Comparison of ENCODE assay signal across 9 cellular contexts in genomic region chr13:43054803-43055802, GRCh38. TPM values are rescaled to one million over a fixed set of nuclear protein-coding genes. Genes with fewer than 3 reads are reported as not detected.
DNase-seq lines count a peak whose midpoint lies in the region; ATAC-seq and TF ChIP-seq lines count a peak whose summit lies in the region.
"Had no signal": no experiment of that assay in that cellular context is flagged by ENCODE, and none has a peak within 500 bp of the region (broad histone marks: within the 10 kb centered on the region; RNA-seq: fewer than 3 reads in every experiment).

No MANE protein-coding gene starts in this region.

- peak overlapping the region in 1 of 3 experiments; percentile 6 for H3K4me3 ChIP-seq in mammary epithelial cell (replicated peaks in 1 of 3; ENCODE audit: insufficient read depth in 1 of 3, low read depth in 2 of 3, low read length in 3 of 3)
- peak overlapping the region; percentile 73 to 78 for H3K4me3 ChIP-seq in stomach smooth muscle (ENCODE audit: low read length in 2 of 2)

- no peak overlapping the region for H3K27ac Mint-ChIP-seq in activated CD4-positive, alpha-beta T cell treated with anti-CD3 and anti-CD28 coated beads, Interleukin-2, amount 10 ng/mL, durations not matched to agents 24 days and 14 days
- H3K27ac Mint-ChIP-seq: brain had no signal

- H3K36me3 ChIP-seq in mammary epithelial cell (ENCODE audit: insufficient read depth, low read length) (no peaks in the 10 kb centered on the region), stomach smooth muscle (ENCODE audit: control insufficient read depth in 2 of 2, insufficient read depth in 2 of 2, low read length in 2 of 2) (no peaks in the 10 kb centered on the region)

- no peaks in the 10 kb centered on the region for H3K27me3 Mint-ChIP-seq in activated CD4-positive, alpha-beta T cell treated with anti-CD3 and anti-CD28 coated beads, Interleukin-2, amount 10 ng/mL, durations not matched to agents 24 days and 14 days

- H3K27me3 ChIP-seq in mammary epithelial cell (ENCODE audit: insufficient read depth, low read length) (no peaks in the 10 kb centered on the region), stomach smooth muscle (ENCODE audit: control insufficient read depth in 1 of 2, insufficient read depth in 2 of 2, low read length in 2 of 2) (no peaks in the 10 kb centered on the region)

- dilution Hi-C loops in mammary epithelial cell (cut with HindIII; ENCODE audit: low sequenced_read_pairs) = loop anchor here (5.0 kb wide), 1 partner anchor 58 kb away; no protein-coding TSS in a partner anchor

- CTCF ChIA-PET in mammary epithelial cell (lab: Charles Lee; ENCODE audit: low non-redundant PET) = no interaction called here

- no peaks in the 10 kb centered on the region for H4K20me1 ChIP-seq in mammary epithelial cell (ENCODE audit: insufficient read depth, low read length)

- intact Hi-C loops in activated CD4-positive, alpha-beta T cell treated with anti-CD3 and anti-CD28 coated beads, Interleukin-2, amount 10 ng/mL, durations not matched to agents 24 days and 14 days (cut with micrococcal nuclease) = loop anchor here (1.0 to 2.0 kb wide), 3 partner anchors 10 to 63 kb away; partner anchors contain the start of gene EPSTI1
- intact Hi-C loops in mammary epithelial cell (cut with micrococcal nuclease) = no loop called here

- H3K4me2 ChIP-seq in mammary epithelial cell (ENCODE audit: insufficient read depth, low read depth, low read length) = peak overlapping the region; percentile 53

- no peak overlapping the region for H2AFZ ChIP-seq in mammary epithelial cell (ENCODE audit: low read depth, low read length)

- 77% methylated on average over 11 of the region's 13 CpGs for WGBS in mammary epithelial cell (ENCODE audit: low coverage, missing lambda C conversion rate)

- H3K4me1 Mint-ChIP-seq in activated CD4-positive, alpha-beta T cell treated with anti-CD3 and anti-CD28 coated beads, Interleukin-2, amount 10 ng/mL, durations not matched to agents 24 days and 14 days = peaks cover 28% of the 10 kb centered on the region
- H3K4me1 Mint-ChIP-seq: brain had no signal

- H3K4me1 ChIP-seq in mammary epithelial cell (ENCODE audit: insufficient read depth, low read length) (peaks cover 44% of the 10 kb centered on the region), stomach smooth muscle (ENCODE audit: control insufficient read depth, insufficient read depth, low read length) (no peaks in the 10 kb centered on the region)

- no TSS peak for BruUV-seq in mammary epithelial cell (replicated peaks; lab: Mats Ljungman, UMichigan)

- H3K9me3 ChIP-seq in mammary epithelial cell (replicated peaks; ENCODE audit: insufficient read depth, low read length) (peaks cover 3% of the 10 kb centered on the region), stomach smooth muscle (ENCODE audit: control insufficient read depth in 2 of 2, low read length in 2 of 2) (no peaks in the 10 kb centered on the region)

- peak overlapping the region; percentile 62 for H3K27ac ChIP-seq in mammary epithelial cell (ENCODE audit: insufficient read depth, low read depth, low read length)
- peak overlapping the region; percentile 66 for H3K27ac ChIP-seq in stomach smooth muscle (ENCODE audit: low read length)

- H3K9ac ChIP-seq in mammary epithelial cell (ENCODE audit: insufficient read depth, low read length) = peak overlapping the region; percentile 20
- peak overlapping the region; percentile 72 to 80 for H3K9ac ChIP-seq in stomach smooth muscle (ENCODE audit: low read length in 2 of 2)

- no peak overlapping the region for H3K4me3 Mint-ChIP-seq in activated CD4-positive, alpha-beta T cell treated with anti-CD3 and anti-CD28 coated beads, Interleukin-2, amount 10 ng/mL, durations not matched to agents 24 days and 14 days
- H3K4me3 Mint-ChIP-seq: brain had no signal

- no peak for TF ChIP-seq CTCF in mammary epithelial cell (conservative IDR thresholded peaks at IDR 0.05 in 1 of 2, IDR thresholded peaks at IDR 0.05 in 1 of 2; ENCODE audit: extremely low read depth in 1 of 2, insufficient read depth in 1 of 2, low read depth in 1 of 2, low read length in 2 of 2)

- H3K79me2 ChIP-seq in mammary epithelial cell (ENCODE audit: insufficient read depth, low read length) = peaks cover 82% of the 10 kb centered on the region

- peaks cover 5% of the 10 kb centered on the region for H3K9me3 Mint-ChIP-seq in activated CD4-positive, alpha-beta T cell treated with anti-CD3 and anti-CD28 coated beads, Interleukin-2, amount 10 ng/mL, durations not matched to agents 24 days and 14 days

- H3K36me3 Mint-ChIP-seq in activated CD4-positive, alpha-beta T cell treated with anti-CD3 and anti-CD28 coated beads, Interleukin-2, amount 10 ng/mL, durations not matched to agents 24 days and 14 days (ENCODE audit: low read depth) = peaks cover 7% of the 10 kb centered on the region

- peak; percentile 74 for DNase-seq in activated CD4-positive, alpha-beta T cell treated with anti-CD3 and anti-CD28 coated beads, Interleukin-2, amount 10 ng/mL, durations not matched to agents 24 days and 14 days
- DNase-seq in activated CD4-positive, alpha-beta T cell treated with anti-CD3 and anti-CD28 coated beads for 1 hour = no peak
- peak; percentile 82 for DNase-seq in NCI-H2171 treated with DMSO at 0.1 percent for 48 hours (lab: John Stamatoyannopoulos, UW)
- DNase-seq in mammary epithelial cell = peak; percentile 32
- peak; percentile 78 for DNase-seq in kidney glomerular epithelial cell (lab: John Stamatoyannopoulos, UW)
- DNase-seq in SHP77 treated with DMSO at 0.1 percent for 48 hours (lab: John Stamatoyannopoulos, UW) = no peak

- ATAC-seq in HG02763 (IDR thresholded peaks at IDR 0.05; ENCODE audit: unreplicated experiment) = no peak

- in situ Hi-C loops in mammary epithelial cell (cut with MboI; ENCODE audit: low sequenced_read_pairs in 2 of 2) = no loop called here

RNA-seq across cellular contexts. Expression of gene DNAJC15, which starts 31.7 kb away (rescaled TPM):
- 16.6 and 17.8 TPM in 2 replicates for total RNA-seq in activated CD4-positive, alpha-beta T cell treated with anti-CD3 and anti-CD28 coated beads, Interleukin-2, amount 10 ng/mL, durations not matched to agents 24 days and 14 days
- 10 to 100 TPM in 1 of 2 donors, 1 to 10 TPM in 1; 9.3 to 20.7 TPM for total RNA-seq in mammary epithelial cell
- 33.9 TPM for polyA plus RNA-seq in mammary epithelial cell
- polyA minus RNA-seq in mammary epithelial cell = 12.9 TPM

Comparison
In these comparisons a context has a peak if more than half of its experiments do, and no peak if none do; other contexts are left out.
1. DNase-seq: peak in activated CD4-positive, alpha-beta T cell treated with anti-CD3 and anti-CD28 coated beads, Interleukin-2, amount 10 ng/mL, durations not matched to agents 24 days and 14 days (single experiment), NCI-H2171 treated with DMSO at 0.1 percent for 48 hours (single experiment), mammary epithelial cell (single experiment) and kidney glomerular epithelial cell (single experiment); none in activated CD4-positive, alpha-beta T cell treated with anti-CD3 and anti-CD28 coated beads for 1 hour (single experiment) and SHP77 treated with DMSO at 0.1 percent for 48 hours (single experiment).